ENCODE assay signal across 8 cellular contexts in genomic region chr1:858649-859041, GRCh38.
A peak's percentile ranks its signal among the peaks of the same experiment; 100 is the strongest.
DNase-seq lines count a peak whose midpoint lies in the region; ATAC-seq and TF ChIP-seq lines count a peak whose summit lies in the region.
"Not testable (repeated sequence)": the region's sequence is repeated elsewhere in the genome, so short reads cannot be mapped to it uniquely, and the experiment has no call there.

No MANE protein-coding gene starts in this region.

- H3K4me1 ChIP-seq in body of pancreas; lung (ENCODE audit: control insufficient read depth in 2 of 2, insufficient read depth in 2 of 2, low read length in 2 of 2); thyroid gland: not testable (repeated sequence)
- peaks cover 0 to 10% (median 0%) of the 10 kb centered on the region in 3 donors for H3K4me1 ChIP-seq in gastroesophageal sphincter

- not testable (repeated sequence) for H3K9me3 Mint-ChIP-seq in T-cell

- intact Hi-C loops in body of pancreas (cut with DNase I); thyroid gland (cut with DNase I): not testable (repeated sequence)

- DNase-seq in DMS 273 (lab: John Stamatoyannopoulos, UW; ENCODE audit: unreplicated experiment), result peak; percentile 92
- DNase-seq in LoVo (ENCODE audit: low spot score), result peak; percentile 53
- peak; percentile 92 for DNase-seq in NCI-H2196 (lab: John Stamatoyannopoulos, UW; ENCODE audit: unreplicated experiment)
- DNase-seq in T-cell, result peak in 1 of 34 experiments; percentile 16
- peak; percentile 63 to 88 (median 82) for DNase-seq in body of pancreas
- peak; percentile 85 for DNase-seq in lung (ENCODE audit: low spot score)
- DNase-seq in thyroid gland, result peak; percentile 97 to 98

- TF ChIP-seq CTCF in body of pancreas (IDR thresholded peaks at IDR 0.05); gastroesophageal sphincter (IDR thresholded peaks at IDR 0.05); lung (IDR thresholded peaks at IDR 0.05; ENCODE audit: control extremely low read depth, extremely low read depth); thyroid gland (IDR thresholded peaks at IDR 0.05): not testable (repeated sequence)

- H3K27ac ChIP-seq in body of pancreas (peak overlapping the region in 3 of 4 donors; percentile 2 to 50 (median 24)), thyroid gland (peak overlapping the region in 2 of 3 donors; percentile 44 to 45)
- H3K27ac ChIP-seq in gastroesophageal sphincter; lung (ENCODE audit: low read depth in 1 of 2, low read length in 1 of 2): not testable (repeated sequence)

- TF ChIP-seq POLR2A in body of pancreas (IDR thresholded peaks at IDR 0.05); gastroesophageal sphincter (IDR thresholded peaks at IDR 0.05): not testable (repeated sequence)
- peak in 1 of 2 donors; percentile 14 for TF ChIP-seq POLR2A in thyroid gland (IDR thresholded peaks at IDR 0.05)

- not testable (repeated sequence) for H3K4me3 ChIP-seq in body of pancreas; gastroesophageal sphincter; lung; thyroid gland (replicated peaks in 1 of 3)

- peak overlapping the region in 1 of 3 donors; percentile 79 for H3K4me3 Mint-ChIP-seq in T-cell

- not testable (repeated sequence) for H3K9me3 ChIP-seq in body of pancreas; gastroesophageal sphincter; lung (ENCODE audit: control insufficient read depth in 2 of 2, insufficient read depth in 1 of 2, low read length in 1 of 2); thyroid gland

- POLR2A ChIA-PET in T-cell (lab: Charles Lee), result not testable (repeated sequence)

- H3K27me3 Mint-ChIP-seq in T-cell, result peaks cover 10% of the 10 kb centered on the region in 2 donors

- peak; percentile 41 to 67 (median 54) for ATAC-seq in T-cell (replicated peaks in 1 of 4)
- ATAC-seq in body of pancreas, result peak; percentile 74
- ATAC-seq in gastroesophageal sphincter, result peak; percentile 73
- peak; percentile 67 for ATAC-seq in lung (ENCODE audit: insufficient read depth, low FRiP score)

- H3K36me3 ChIP-seq in body of pancreas (replicated peaks in 1 of 2; ENCODE audit: insufficient read depth in 1 of 2, low read depth in 2 of 2); lung (ENCODE audit: control insufficient read depth in 2 of 2, insufficient read depth in 2 of 2, low read length in 2 of 2); thyroid gland: not testable (repeated sequence)
- peaks cover 0 to 19% of the 10 kb centered on the region in 2 donors for H3K36me3 ChIP-seq in gastroesophageal sphincter

- H3K36me3 Mint-ChIP-seq in T-cell, result not testable (repeated sequence)

- peak overlapping the region in 1 of 2 donors; percentile 73 for H3K27ac Mint-ChIP-seq in T-cell

- peaks cover 10 to 14% (median 13%) of the 10 kb centered on the region in 3 donors for H3K4me1 Mint-ChIP-seq in T-cell

- WGBS in body of pancreas, 2 donors, result 1 to 5% methylated on average over 11 to 12 of the region's 12 CpGs
- WGBS in gastroesophageal sphincter (ENCODE audit: low coverage in 1 of 2), 2 donors, result 7% methylated on average over 2 of the region's 12 CpGs; no CpG with 5 or more reads in 1 of the 2 donors
- 6 to 7% methylated on average over 8 to 11 of the region's 12 CpGs for WGBS in lung, 2 donors
- 2 to 9% methylated on average over 10 to 12 of the region's 12 CpGs for WGBS in thyroid gland, 2 donors

- TF ChIP-seq EP300 in gastroesophageal sphincter (IDR thresholded peaks at IDR 0.05), result not testable (repeated sequence)

- CTCF ChIA-PET in T-cell (lab: Charles Lee), result not testable (repeated sequence)

- not testable (repeated sequence) for H3K27me3 ChIP-seq in body of pancreas; gastroesophageal sphincter; lung (ENCODE audit: control insufficient read depth, insufficient read depth); thyroid gland
